In genomic region chr9:131732636-131733340, GRCh38 we compare ENCODE assay signal across 1 cellular context.
TF ChIP-seq lines count a peak whose summit lies in the region.

No MANE protein-coding gene starts in this region.

TF ChIP-seq in GM12878, 131 proteins besides CTCF, POLR2A, EP300 and RAD21 (continued from another document and continues in another):
- TF ChIP-seq SP1 (IDR thresholded peaks at IDR 0.05; ENCODE audit: low read depth, low read length) = no peak
- no peak for TF ChIP-seq NFYA (IDR thresholded peaks at IDR 0.05; ENCODE audit: borderline replicate concordance, low read depth, low read length)
- no peak for TF ChIP-seq SMAD1 (IDR thresholded peaks at IDR 0.05; ENCODE audit: low read depth, partially characterized antibody)
- TF ChIP-seq NBN (IDR thresholded peaks at IDR 0.05) = no peak
- no peak for TF ChIP-seq USF2 (IDR thresholded peaks at IDR 0.05; ENCODE audit: borderline replicate concordance, low read depth, low read length)
- no peak for TF ChIP-seq E2F4 (IDR thresholded peaks at IDR 0.05; ENCODE audit: low read depth, low read length)
- TF ChIP-seq FOS (IDR thresholded peaks at IDR 0.05; ENCODE audit: borderline replicate concordance, extremely low read depth, insufficient read length) = no peak
- TF ChIP-seq CHD2 (IDR thresholded peaks at IDR 0.05; ENCODE audit: borderline replicate concordance, low read depth, low read length) = no peak
- TF ChIP-seq TCF12 (IDR thresholded peaks at IDR 0.05; ENCODE audit: low read depth, low read length) = no peak
- TF ChIP-seq KAT2A (conservative IDR thresholded peaks at IDR 0.05; ENCODE audit: control insufficient read depth, low read depth, low read length) = no peak
- TF ChIP-seq FOXK2 (IDR thresholded peaks at IDR 0.05) = no peak
- TF ChIP-seq RB1 (IDR thresholded peaks at IDR 0.05; ENCODE audit: borderline replicate concordance) = no peak
- no peak for TF ChIP-seq USF1 (IDR thresholded peaks at IDR 0.05; ENCODE audit: borderline replicate concordance, extremely low read length, insufficient read depth, low read depth, low read length)
- TF ChIP-seq LARP7 (IDR thresholded peaks at IDR 0.05) = no peak
- no peak for TF ChIP-seq SREBF2 (IDR thresholded peaks at IDR 0.05; ENCODE audit: low read length)
- no peak for TF ChIP-seq ZZZ3 (IDR thresholded peaks at IDR 0.05; ENCODE audit: control insufficient read depth, insufficient read length, low read depth)
- no peak for TF ChIP-seq ZNF592 (IDR thresholded peaks at IDR 0.05)
- TF ChIP-seq MEF2B (IDR thresholded peaks at IDR 0.05; ENCODE audit: partially characterized antibody, poor library complexity, severe bottlenecking) = peak; percentile 10
- TF ChIP-seq TBL1XR1 (IDR thresholded peaks at IDR 0.05; ENCODE audit: low read depth, low read length) = 0 out of 2 replicates have a peak, but pooled peaks have one; percentile 38
- TF ChIP-seq RAD51 (IDR thresholded peaks at IDR 0.05) = no peak
- no peak for TF ChIP-seq PKNOX1 (IDR thresholded peaks at IDR 0.05)
- no peak for TF ChIP-seq SUPT20H (IDR thresholded peaks at IDR 0.05; ENCODE audit: borderline replicate concordance, control insufficient read depth, low read depth, low read length)
- no peak for TF ChIP-seq CBX5 (IDR thresholded peaks at IDR 0.05; ENCODE audit: low read depth)
- TF ChIP-seq TARDBP (IDR thresholded peaks at IDR 0.05; ENCODE audit: borderline replicate concordance) = no peak
- no peak for TF ChIP-seq HDAC6 (IDR thresholded peaks at IDR 0.05; ENCODE audit: unreplicated experiment)
- TF ChIP-seq ZNF687 (IDR thresholded peaks at IDR 0.05) = peak; percentile 54
- no peak for TF ChIP-seq JUND (IDR thresholded peaks at IDR 0.05; ENCODE audit: low read depth, low read length)
- TF ChIP-seq SMAD5 (IDR thresholded peaks at IDR 0.05; ENCODE audit: low read depth) = no peak
- peak; percentile 60 for TF ChIP-seq DPF2 (IDR thresholded peaks at IDR 0.05)
- TF ChIP-seq CEBPZ (IDR thresholded peaks at IDR 0.05; ENCODE audit: low read depth, low read length) = no peak
- TF ChIP-seq ETV6 (conservative IDR thresholded peaks at IDR 0.05 in 1 of 2, IDR thresholded peaks at IDR 0.05 in 1 of 2; ENCODE audit: borderline replicate concordance in 1 of 2, low read depth in 1 of 2) = peak in 1 of 2 experiments; percentile 74; a peak in 2 of 4 replicates
- TF ChIP-seq GATAD2B (conservative IDR thresholded peaks at IDR 0.05; ENCODE audit: low read depth) = no peak
- TF ChIP-seq IRF4 (IDR thresholded peaks at IDR 0.05; ENCODE audit: low read depth, low read length) = no peak
- TF ChIP-seq PAX5 (IDR thresholded peaks at IDR 0.05; ENCODE audit: borderline replicate concordance, low read depth, low read length) = peak; percentile 54; the same call in 1 of the 2 replicates
- no peak for TF ChIP-seq REST (IDR thresholded peaks at IDR 0.05; ENCODE audit: low read depth, low read length)
- TF ChIP-seq NFXL1 (IDR thresholded peaks at IDR 0.05; ENCODE audit: borderline replicate concordance) = no peak
- TF ChIP-seq EZH2 (IDR thresholded peaks at IDR 0.05; ENCODE audit: borderline replicate concordance, control insufficient read depth, low read depth, low read length) = no peak
- TF ChIP-seq HCFC1 (IDR thresholded peaks at IDR 0.05; ENCODE audit: low read length) = no peak
- peak; percentile 70; the same call in 1 of the 2 replicates for TF ChIP-seq SPI1 (IDR thresholded peaks at IDR 0.05; ENCODE audit: borderline replicate concordance, insufficient read depth, low read depth, low read length)
- TF ChIP-seq SMARCA5 (IDR thresholded peaks at IDR 0.05) = no peak
- TF ChIP-seq HSF1 (IDR thresholded peaks at IDR 0.05; ENCODE audit: low read depth, low read length) = no peak
